Comparison of ENCODE assay signal across 21 cellular contexts in genomic region chr10:124542336-124542735, GRCh38.
"Had no signal": no experiment of that assay in that cellular context is flagged by ENCODE, and none has a peak within 500 bp of the region (broad histone marks: within the 10 kb centered on the region; RNA-seq: fewer than 3 reads in every experiment).

No MANE protein-coding gene starts in this region.

- H3K36me3 Mint-ChIP-seq: immature natural killer cell; naive thymus-derived CD4-positive, alpha-beta T cell; type B pancreatic cell had no signal

- H3K27ac ChIP-seq: coronary artery, foreskin keratinocyte, left ventricle myocardium inferior, lower lobe of right lung, neutrophil, psoas muscle, thyroid gland had no signal

- H3K9me3 Mint-ChIP-seq: endodermal cell; immature natural killer cell; naive thymus-derived CD4-positive, alpha-beta T cell; nephron progenitor cell; type B pancreatic cell had no signal

- DNase-seq: effector CD4-positive, alpha-beta T cell; endodermal cell; erythroblast; foreskin keratinocyte; immature natural killer cell; left ventricle myocardium inferior; lower lobe of right lung; mesenchymal stem cell; naive thymus-derived CD4-positive, alpha-beta T cell; nephron progenitor cell; psoas muscle; spleen; stimulated activated CD4-positive, alpha-beta T cell treated with anti-CD3 and anti-CD28 coated beads, Interleukin-15, amount 100 ng/mL, for 24 hours; stimulated activated CD4-positive, alpha-beta T cell treated with anti-CD3 and anti-CD28 coated beads, Interleukin-1b, Interleukin-23, amount 100 ng/mL, for 48 hours; stimulated activated CD4-positive, alpha-beta T cell treated with anti-CD3 and anti-CD28 coated beads, Interleukin-4, amount 100 ng/mL, for 4 hours; stimulated activated naive CD4-positive, alpha-beta T cell treated with Interleukin-2 at 50 U/mL for 16 hours; thyroid gland had no signal

- H3K4me1 ChIP-seq: foreskin keratinocyte had no signal

- H3K9me3 ChIP-seq: left ventricle myocardium inferior, lower lobe of right lung, neutrophil, psoas muscle, spleen, thyroid gland had no signal

- H3K4me3 Mint-ChIP-seq: endodermal cell; immature natural killer cell; naive thymus-derived CD4-positive, alpha-beta T cell; nephron progenitor cell; type B pancreatic cell had no signal

- ATAC-seq: foreskin keratinocyte; lower lobe of right lung; naive thymus-derived CD4-positive, alpha-beta T cell; psoas muscle; sciatic nerve had no signal

- H3K27me3 ChIP-seq: foreskin keratinocyte, spleen, thyroid gland had no signal

- H3K4me1 Mint-ChIP-seq: endodermal cell had no signal

- H3K4me3 ChIP-seq: coronary artery, left ventricle myocardium inferior, lower lobe of right lung, psoas muscle, spleen, thyroid gland had no signal

- H3K36me3 ChIP-seq: left ventricle myocardium inferior, lower lobe of right lung, neutrophil, spleen, thyroid gland had no signal

- H3K27ac Mint-ChIP-seq: endodermal cell; immature natural killer cell; naive thymus-derived CD4-positive, alpha-beta T cell; nephron progenitor cell; type B pancreatic cell had no signal

- H3K27me3 Mint-ChIP-seq: type B pancreatic cell had no signal
